1 cellular context compared by ENCODE assay signal in genomic region chr15:90994417-90995311, GRCh38.
TF ChIP-seq lines count a peak whose summit lies in the region.

Gene PRC1 (minus strand): TSS chr15:90994535. CDS start chr15:90994417, 118 bp downstream.

TF ChIP-seq in HepG2, 621 proteins besides CTCF, POLR2A, EP300 and RAD21 (continued from another document):
- TF ChIP-seq ZFYVE20 (CRISPR knock-in tag; IDR thresholded peaks at IDR 0.05; ENCODE audit: borderline replicate concordance, low read depth) (no peak), RFX1 (IDR thresholded peaks at IDR 0.05) (no peak), ZIK1 (CRISPR knock-in tag; IDR thresholded peaks at IDR 0.05; ENCODE audit: borderline replicate concordance, low read depth) (peak; percentile 65; the same call in 1 of the 2 replicates), ZKSCAN1 (IDR thresholded peaks at IDR 0.05; ENCODE audit: low read length) (no peak), MLX (CRISPR knock-in tag; IDR thresholded peaks at IDR 0.05) (no peak), TCF7L2 (IDR thresholded peaks at IDR 0.05; ENCODE audit: low read depth, low read length) (no peak), FOXC1 (CRISPR knock-in tag; IDR thresholded peaks at IDR 0.05; ENCODE audit: borderline replicate concordance) (0 out of 2 replicates have a peak, but pooled peaks have one; percentile 50), IRF2 (CRISPR knock-in tag; IDR thresholded peaks at IDR 0.05) (0 out of 2 replicates have a peak, but pooled peaks have one; percentile 46), ESRRA (CRISPR knock-in tag; IDR thresholded peaks at IDR 0.05; ENCODE audit: low read depth) (peak; percentile 66; the same call in 1 of the 2 replicates), ZNF547 (CRISPR knock-in tag; IDR thresholded peaks at IDR 0.05) (peak; percentile 83), ZBTB8A (CRISPR knock-in tag; IDR thresholded peaks at IDR 0.05; ENCODE audit: borderline replicate concordance, low read depth) (no peak), TBX3 (IDR thresholded peaks at IDR 0.05; ENCODE audit: borderline replicate concordance) (peak; percentile 32; the same call in 1 of the 2 replicates), ZNF33B (CRISPR knock-in tag; IDR thresholded peaks at IDR 0.05) (peak; percentile 69; the same call in 1 of the 2 replicates), HOXA5 (CRISPR knock-in tag; IDR thresholded peaks at IDR 0.05) (0 out of 2 replicates have a peak, but pooled peaks have one; percentile 57), ZNF784 (CRISPR knock-in tag; IDR thresholded peaks at IDR 0.05; ENCODE audit: borderline replicate concordance) (no peak), ZFP36L1 (CRISPR knock-in tag; IDR thresholded peaks at IDR 0.05) (peak; percentile 87; the same call in 1 of the 2 replicates), KDM5B (CRISPR knock-in tag; IDR thresholded peaks at IDR 0.05; ENCODE audit: borderline replicate concordance) (peak; percentile 88; the same call in 1 of the 2 replicates), RBFOX2 (IDR thresholded peaks at IDR 0.05; ENCODE audit: low read depth, low read length) (peak; percentile 87), U2AF2 (IDR thresholded peaks at IDR 0.05; ENCODE audit: low read depth, low read length) (no peak), KDM4B (CRISPR knock-in tag; IDR thresholded peaks at IDR 0.05) (no peak)
- TF ChIP-seq, protein P1, sequence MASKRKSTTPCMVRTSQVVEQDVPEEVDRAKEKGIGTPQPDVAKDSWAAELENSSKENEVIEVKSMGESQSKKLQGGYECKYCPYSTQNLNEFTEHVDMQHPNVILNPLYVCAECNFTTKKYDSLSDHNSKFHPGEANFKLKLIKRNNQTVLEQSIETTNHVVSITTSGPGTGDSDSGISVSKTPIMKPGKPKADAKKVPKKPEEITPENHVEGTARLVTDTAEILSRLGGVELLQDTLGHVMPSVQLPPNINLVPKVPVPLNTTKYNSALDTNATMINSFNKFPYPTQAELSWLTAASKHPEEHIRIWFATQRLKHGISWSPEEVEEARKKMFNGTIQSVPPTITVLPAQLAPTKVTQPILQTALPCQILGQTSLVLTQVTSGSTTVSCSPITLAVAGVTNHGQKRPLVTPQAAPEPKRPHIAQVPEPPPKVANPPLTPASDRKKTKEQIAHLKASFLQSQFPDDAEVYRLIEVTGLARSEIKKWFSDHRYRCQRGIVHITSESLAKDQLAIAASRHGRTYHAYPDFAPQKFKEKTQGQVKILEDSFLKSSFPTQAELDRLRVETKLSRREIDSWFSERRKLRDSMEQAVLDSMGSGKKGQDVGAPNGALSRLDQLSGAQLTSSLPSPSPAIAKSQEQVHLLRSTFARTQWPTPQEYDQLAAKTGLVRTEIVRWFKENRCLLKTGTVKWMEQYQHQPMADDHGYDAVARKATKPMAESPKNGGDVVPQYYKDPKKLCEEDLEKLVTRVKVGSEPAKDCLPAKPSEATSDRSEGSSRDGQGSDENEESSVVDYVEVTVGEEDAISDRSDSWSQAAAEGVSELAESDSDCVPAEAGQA (IDR thresholded peaks at IDR 0.05; ENCODE audit: low read depth), result peak; percentile 76
- TF ChIP-seq, protein P1 (CRISPR knock-in tag; IDR thresholded peaks at IDR 0.05; ENCODE audit: borderline replicate concordance), result no peak
- TF ChIP-seq, protein P2, sequence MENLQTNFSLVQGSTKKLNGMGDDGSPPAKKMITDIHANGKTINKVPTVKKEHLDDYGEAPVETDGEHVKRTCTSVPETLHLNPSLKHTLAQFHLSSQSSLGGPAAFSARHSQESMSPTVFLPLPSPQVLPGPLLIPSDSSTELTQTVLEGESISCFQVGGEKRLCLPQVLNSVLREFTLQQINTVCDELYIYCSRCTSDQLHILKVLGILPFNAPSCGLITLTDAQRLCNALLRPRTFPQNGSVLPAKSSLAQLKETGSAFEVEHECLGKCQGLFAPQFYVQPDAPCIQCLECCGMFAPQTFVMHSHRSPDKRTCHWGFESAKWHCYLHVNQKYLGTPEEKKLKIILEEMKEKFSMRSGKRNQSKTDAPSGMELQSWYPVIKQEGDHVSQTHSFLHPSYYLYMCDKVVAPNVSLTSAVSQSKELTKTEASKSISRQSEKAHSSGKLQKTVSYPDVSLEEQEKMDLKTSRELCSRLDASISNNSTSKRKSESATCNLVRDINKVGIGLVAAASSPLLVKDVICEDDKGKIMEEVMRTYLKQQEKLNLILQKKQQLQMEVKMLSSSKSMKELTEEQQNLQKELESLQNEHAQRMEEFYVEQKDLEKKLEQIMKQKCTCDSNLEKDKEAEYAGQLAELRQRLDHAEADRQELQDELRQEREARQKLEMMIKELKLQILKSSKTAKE (CRISPR knock-in tag; IDR thresholded peaks at IDR 0.05; ENCODE audit: borderline replicate concordance), result 0 out of 2 replicates have a peak, but pooled peaks have one; percentile 39
- TF ChIP-seq, protein P3, sequence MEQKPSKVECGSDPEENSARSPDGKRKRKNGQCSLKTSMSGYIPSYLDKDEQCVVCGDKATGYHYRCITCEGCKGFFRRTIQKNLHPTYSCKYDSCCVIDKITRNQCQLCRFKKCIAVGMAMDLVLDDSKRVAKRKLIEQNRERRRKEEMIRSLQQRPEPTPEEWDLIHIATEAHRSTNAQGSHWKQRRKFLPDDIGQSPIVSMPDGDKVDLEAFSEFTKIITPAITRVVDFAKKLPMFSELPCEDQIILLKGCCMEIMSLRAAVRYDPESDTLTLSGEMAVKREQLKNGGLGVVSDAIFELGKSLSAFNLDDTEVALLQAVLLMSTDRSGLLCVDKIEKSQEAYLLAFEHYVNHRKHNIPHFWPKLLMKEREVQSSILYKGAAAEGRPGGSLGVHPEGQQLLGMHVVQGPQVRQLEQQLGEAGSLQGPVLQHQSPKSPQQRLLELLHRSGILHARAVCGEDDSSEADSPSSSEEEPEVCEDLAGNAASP (CRISPR knock-in tag; IDR thresholded peaks at IDR 0.05; ENCODE audit: borderline replicate concordance), result no peak
- TF ChIP-seq, protein P4, sequence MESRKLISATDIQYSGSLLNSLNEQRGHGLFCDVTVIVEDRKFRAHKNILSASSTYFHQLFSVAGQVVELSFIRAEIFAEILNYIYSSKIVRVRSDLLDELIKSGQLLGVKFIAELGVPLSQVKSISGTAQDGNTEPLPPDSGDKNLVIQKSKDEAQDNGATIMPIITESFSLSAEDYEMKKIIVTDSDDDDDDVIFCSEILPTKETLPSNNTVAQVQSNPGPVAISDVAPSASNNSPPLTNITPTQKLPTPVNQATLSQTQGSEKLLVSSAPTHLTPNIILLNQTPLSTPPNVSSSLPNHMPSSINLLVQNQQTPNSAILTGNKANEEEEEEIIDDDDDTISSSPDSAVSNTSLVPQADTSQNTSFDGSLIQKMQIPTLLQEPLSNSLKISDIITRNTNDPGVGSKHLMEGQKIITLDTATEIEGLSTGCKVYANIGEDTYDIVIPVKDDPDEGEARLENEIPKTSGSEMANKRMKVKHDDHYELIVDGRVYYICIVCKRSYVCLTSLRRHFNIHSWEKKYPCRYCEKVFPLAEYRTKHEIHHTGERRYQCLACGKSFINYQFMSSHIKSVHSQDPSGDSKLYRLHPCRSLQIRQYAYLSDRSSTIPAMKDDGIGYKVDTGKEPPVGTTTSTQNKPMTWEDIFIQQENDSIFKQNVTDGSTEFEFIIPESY (CRISPR knock-in tag; IDR thresholded peaks at IDR 0.05), result no peak
TF ChIP-seq in HepG2: peak in this region for 278.
